In genomic region chr2:16727256-16727655, GRCh38 we compare ENCODE assay signal across 1 cellular context.
TF ChIP-seq lines count a peak whose summit lies in the region.

No MANE protein-coding gene starts in this region.

TF ChIP-seq in H1, 55 proteins besides CTCF, POLR2A, EP300 and RAD21 (continued from another document):
- TF ChIP-seq CHD7 (IDR thresholded peaks at IDR 0.05; ENCODE audit: insufficient replicate concordance, low read length) (no peak), CREB1 (IDR thresholded peaks at IDR 0.05) (no peak), JUND (IDR thresholded peaks at IDR 0.05; ENCODE audit: low read length) (no peak), ATF2 (IDR thresholded peaks at IDR 0.05; ENCODE audit: low read length) (no peak), RFX5 (IDR thresholded peaks at IDR 0.05; ENCODE audit: borderline replicate concordance, low read depth, low read length) (no peak)
TF ChIP-seq in H1: peak in this region for 0.
